30 cellular contexts compared by ENCODE assay signal in the genomic region with DNA sequence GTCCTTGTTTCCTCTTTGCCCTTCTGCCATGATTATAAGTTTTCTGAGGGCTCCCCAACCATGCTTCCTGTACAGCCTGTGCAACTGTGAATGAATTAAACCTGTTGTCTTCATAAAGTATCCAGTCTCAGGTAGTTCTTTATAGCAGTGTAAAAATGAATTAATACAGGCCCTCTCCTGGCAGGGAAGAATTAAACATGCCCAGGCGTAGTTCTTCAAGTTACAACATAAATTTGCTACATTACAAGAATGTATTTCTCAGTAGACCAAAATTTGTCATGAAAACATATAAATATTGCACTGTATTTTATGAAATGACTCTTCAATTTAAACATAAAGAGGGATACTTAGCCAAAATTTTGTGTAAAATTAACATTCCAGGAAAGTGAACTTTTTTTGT.
"Had no signal": no experiment of that assay in that cellular context is flagged by ENCODE, and none has a peak within 500 bp of the region (broad histone marks: within the 10 kb centered on the region; RNA-seq: fewer than 3 reads in every experiment).

No MANE protein-coding gene starts in this region.

- FAIRE-seq: endometrium, endothelial cell of umbilical vein had no signal

- H3K27me3 ChIP-seq: ascending aorta, brain microvascular endothelial cell, cardiac muscle cell, colonic mucosa, esophagus muscularis mucosa, gastroesophageal sphincter, heart right ventricle had no signal

- H3K27me3 Mint-ChIP-seq: activated CD4-positive, alpha-beta memory T cell treated with anti-CD3 and anti-CD28 coated beads for 36 hours; activated CD4-positive, alpha-beta T cell treated with anti-CD3 and anti-CD28 coated beads for 36 hours; activated CD4-positive, alpha-beta T cell treated with anti-CD3 and anti-CD28 coated beads, Interleukin-2, amount 10 ng/mL, durations not matched to agents 24 days and 14 days; activated CD8-positive, alpha-beta memory T cell treated with anti-CD3 and anti-CD28 coated beads, Interleukin-2, amount 10 ng/mL, durations not matched to agents 7 days and 5 days; activated naive CD4-positive, alpha-beta T cell treated with anti-CD3 and anti-CD28 coated beads, Interleukin-2, amount 10 ng/mL, durations not matched to agents 7 days and 5 days; activated naive CD8-positive, alpha-beta T cell treated with anti-CD3 and anti-CD28 coated beads, Interleukin-2, amount 10 ng/mL, durations not matched to agents 7 days and 5 days had no signal

- H3K4me3 Mint-ChIP-seq: activated CD4-positive, alpha-beta memory T cell treated with anti-CD3 and anti-CD28 coated beads for 36 hours; activated CD4-positive, alpha-beta T cell treated with anti-CD3 and anti-CD28 coated beads for 36 hours; activated CD4-positive, alpha-beta T cell treated with anti-CD3 and anti-CD28 coated beads, Interleukin-2, amount 10 ng/mL, durations not matched to agents 24 days and 14 days; activated CD8-positive, alpha-beta memory T cell treated with anti-CD3 and anti-CD28 coated beads, Interleukin-2, amount 10 ng/mL, durations not matched to agents 7 days and 5 days; activated CD8-positive, alpha-beta T cell treated with anti-CD3 and anti-CD28 coated beads, Interleukin-2, amount 10 ng/mL, durations not matched to agents 7 days and 5 days; activated naive CD4-positive, alpha-beta T cell treated with anti-CD3 and anti-CD28 coated beads, Interleukin-2, amount 10 ng/mL, durations not matched to agents 7 days and 5 days; activated naive CD8-positive, alpha-beta T cell treated with anti-CD3 and anti-CD28 coated beads, Interleukin-2, amount 10 ng/mL, durations not matched to agents 7 days and 5 days; activated T-cell treated with anti-CD3 and anti-CD28 coated beads, Interleukin-2, amount 50 U/mL, for 72 hours had no signal

- H3K27ac ChIP-seq: ascending aorta, brain microvascular endothelial cell, cardiac muscle cell, colonic mucosa, esophagus muscularis mucosa, gastroesophageal sphincter, heart right ventricle had no signal

- DNase-seq: activated CD4-positive, alpha-beta memory T cell treated with anti-CD3 and anti-CD28 coated beads for 36 hours; activated CD4-positive, alpha-beta T cell treated with anti-CD3 and anti-CD28 coated beads for 36 hours; activated CD4-positive, alpha-beta T cell treated with anti-CD3 and anti-CD28 coated beads, Interleukin-2, amount 10 ng/mL, durations not matched to agents 24 days and 14 days; activated CD4-positive, CD25-positive, alpha-beta regulatory T cell; activated CD4-positive, CD25-positive, alpha-beta regulatory T cell treated with anti-CD3 and anti-CD28 coated beads, Interleukin-2, amount 50 U/mL, for 72 hours; activated CD8-positive, alpha-beta memory T cell treated with anti-CD3 and anti-CD28 coated beads, Interleukin-2, amount 10 ng/mL, durations not matched to agents 7 days and 5 days; activated CD8-positive, alpha-beta memory T cell treated with anti-CD3 and anti-CD28 coated beads, Interleukin-2, amount 50 U/mL, for 4 hours; activated CD8-positive, alpha-beta T cell treated with anti-CD3 and anti-CD28 coated beads, Interleukin-2, amount 10 ng/mL, durations not matched to agents 7 days and 5 days; activated gamma-delta T cell; activated naive CD4-positive, alpha-beta T cell; activated naive CD4-positive, alpha-beta T cell treated with anti-CD3 and anti-CD28 coated beads, Interleukin-2, amount 10 ng/mL, durations not matched to agents 7 days and 5 days; activated naive CD8-positive, alpha-beta T cell treated with anti-CD3 and anti-CD28 coated beads, Interleukin-2, amount 10 ng/mL, durations not matched to agents 7 days and 5 days; activated T-cell treated with anti-CD3 and anti-CD28 coated beads, Interleukin-2, amount 50 U/mL, for 1 hour; activated T-cell treated with anti-CD3 and anti-CD28 coated beads, Interleukin-2, amount 50 U/mL, for 72 hours; brain microvascular endothelial cell; central memory CD4-positive, alpha-beta T cell; cerebellar nuclear complex; colonic mucosa; effector CD8-positive, alpha-beta T cell; erythroblast; foreskin melanocyte; heart right ventricle; T-helper 2 cell had no signal

- H3K4me1 ChIP-seq: ascending aorta, colonic mucosa, esophagus muscularis mucosa, gastroesophageal sphincter, heart right ventricle had no signal

- H3K9me3 ChIP-seq: ascending aorta, colonic mucosa had no signal

- H3K36me3 Mint-ChIP-seq: activated CD4-positive, alpha-beta memory T cell treated with anti-CD3 and anti-CD28 coated beads for 36 hours; activated CD8-positive, alpha-beta memory T cell treated with anti-CD3 and anti-CD28 coated beads, Interleukin-2, amount 10 ng/mL, durations not matched to agents 7 days and 5 days; activated naive CD4-positive, alpha-beta T cell treated with anti-CD3 and anti-CD28 coated beads, Interleukin-2, amount 10 ng/mL, durations not matched to agents 7 days and 5 days; activated naive CD4-positive, alpha-beta T cell treated with anti-CD3 and anti-CD28 coated beads, Interleukin-2, amount 50 U/mL, for 72 hours; activated naive CD8-positive, alpha-beta T cell treated with anti-CD3 and anti-CD28 coated beads, Interleukin-2, amount 10 ng/mL, durations not matched to agents 7 days and 5 days had no signal

- ATAC-seq: activated CD4-positive, alpha-beta T cell treated with anti-CD3 and anti-CD28 coated beads for 36 hours; activated CD8-positive, alpha-beta memory T cell treated with anti-CD3 and anti-CD28 coated beads, Interleukin-2, amount 10 ng/mL, durations not matched to agents 7 days and 5 days; activated CD8-positive, alpha-beta T cell treated with anti-CD3 and anti-CD28 coated beads, Interleukin-2, amount 10 ng/mL, durations not matched to agents 7 days and 5 days; activated naive CD4-positive, alpha-beta T cell treated with anti-CD3 and anti-CD28 coated beads, Interleukin-2, amount 50 U/mL, for 72 hours; activated T-cell treated with anti-CD3 and anti-CD28 coated beads, Interleukin-2, amount 50 U/mL, for 72 hours; gastroesophageal sphincter; heart right ventricle had no signal

- H3K4me3 ChIP-seq: ascending aorta, cardiac muscle cell, colonic mucosa, esophagus muscularis mucosa, gastroesophageal sphincter, heart right ventricle had no signal

- H3K27ac Mint-ChIP-seq: activated CD4-positive, alpha-beta memory T cell treated with anti-CD3 and anti-CD28 coated beads for 36 hours; activated CD4-positive, alpha-beta T cell treated with anti-CD3 and anti-CD28 coated beads for 36 hours; activated CD4-positive, alpha-beta T cell treated with anti-CD3 and anti-CD28 coated beads, Interleukin-2, amount 10 ng/mL, durations not matched to agents 24 days and 14 days; activated CD8-positive, alpha-beta memory T cell treated with anti-CD3 and anti-CD28 coated beads, Interleukin-2, amount 10 ng/mL, durations not matched to agents 7 days and 5 days; activated CD8-positive, alpha-beta T cell treated with anti-CD3 and anti-CD28 coated beads, Interleukin-2, amount 10 ng/mL, durations not matched to agents 7 days and 5 days; activated naive CD4-positive, alpha-beta T cell treated with anti-CD3 and anti-CD28 coated beads, Interleukin-2, amount 10 ng/mL, durations not matched to agents 7 days and 5 days; activated naive CD4-positive, alpha-beta T cell treated with anti-CD3 and anti-CD28 coated beads, Interleukin-2, amount 50 U/mL, for 72 hours; activated naive CD8-positive, alpha-beta T cell treated with anti-CD3 and anti-CD28 coated beads, Interleukin-2, amount 10 ng/mL, durations not matched to agents 7 days and 5 days; activated T-cell treated with anti-CD3 and anti-CD28 coated beads, Interleukin-2, amount 50 U/mL, for 72 hours had no signal

- H3K9me3 Mint-ChIP-seq: activated CD4-positive, alpha-beta T cell treated with anti-CD3 and anti-CD28 coated beads, Interleukin-2, amount 10 ng/mL, durations not matched to agents 24 days and 14 days had no signal

- H3K4me1 Mint-ChIP-seq: activated CD4-positive, alpha-beta T cell treated with anti-CD3 and anti-CD28 coated beads for 36 hours; activated CD4-positive, alpha-beta T cell treated with anti-CD3 and anti-CD28 coated beads, Interleukin-2, amount 10 ng/mL, durations not matched to agents 24 days and 14 days; activated CD8-positive, alpha-beta memory T cell treated with anti-CD3 and anti-CD28 coated beads, Interleukin-2, amount 10 ng/mL, durations not matched to agents 7 days and 5 days; activated naive CD4-positive, alpha-beta T cell treated with anti-CD3 and anti-CD28 coated beads, Interleukin-2, amount 10 ng/mL, durations not matched to agents 7 days and 5 days; activated naive CD8-positive, alpha-beta T cell treated with anti-CD3 and anti-CD28 coated beads, Interleukin-2, amount 10 ng/mL, durations not matched to agents 7 days and 5 days had no signal

- H3K36me3 ChIP-seq: ascending aorta, brain microvascular endothelial cell, cardiac muscle cell, colonic mucosa, esophagus muscularis mucosa, gastroesophageal sphincter, heart right ventricle had no signal
